Comparison of ENCODE assay signal across 14 cellular contexts in the genomic region with DNA sequence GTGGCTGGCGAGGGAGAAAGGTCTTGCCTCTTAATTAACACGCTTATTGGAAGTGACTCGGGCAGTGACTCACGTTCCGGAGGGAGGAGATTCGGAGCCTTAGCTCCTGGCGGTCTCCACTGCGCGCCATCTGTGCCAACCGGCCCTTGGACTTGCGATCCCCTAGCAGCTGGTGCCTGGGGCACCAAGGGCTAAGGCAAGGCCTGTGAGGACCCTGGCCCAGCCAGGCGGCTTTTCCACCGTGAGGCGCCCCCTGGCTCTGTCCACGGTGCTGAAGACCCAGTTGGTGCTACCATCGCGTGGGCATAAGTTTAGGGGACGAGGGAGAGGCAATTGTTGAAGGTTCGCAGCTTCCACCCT. TPM values are rescaled to one million over a fixed set of nuclear protein-coding genes. Genes with fewer than 3 reads are reported as not detected.
A peak's percentile ranks its signal among the peaks of the same experiment; 100 is the strongest.
DNase-seq lines count a peak whose midpoint lies in the region; ATAC-seq, FAIRE-seq and TF ChIP-seq lines count a peak whose summit lies in the region.
"Had no signal": no experiment of that assay in that cellular context is flagged by ENCODE, and none has a peak within 500 bp of the region (broad histone marks: within the 10 kb centered on the region; RNA-seq: fewer than 3 reads in every experiment).

No MANE protein-coding gene starts in this region.

- no peak for FAIRE-seq in small intestine (lab: Jason Lieb, UNC)

- H3K4me1 ChIP-seq in small intestine (ENCODE audit: control insufficient read depth in 2 of 2, insufficient read depth in 1 of 2, low read depth in 1 of 2, low read length in 1 of 2): peaks cover 0 to 3% of the 10 kb centered on the region in 2 donors

- ATAC-seq in HG03175 (IDR thresholded peaks at IDR 0.05; ENCODE audit: unreplicated experiment): no peak

- in situ Hi-C loops in GM13977 (cut with MboI; ENCODE audit: low pct_unique_long_range_greater_than_20kb, low sequenced_read_pairs, unreplicated experiment): no loop called here

- no peak overlapping the region for H3K4me3 ChIP-seq in small intestine (ENCODE audit: low read depth in 1 of 2, low read length in 2 of 2)
- H3K4me3 ChIP-seq: thyroid gland had no signal

- no peaks in the 10 kb centered on the region for H3K9me3 ChIP-seq in small intestine (ENCODE audit: control insufficient read depth, low read depth)
- H3K9me3 ChIP-seq: thyroid gland had no signal

- no peak overlapping the region for H3K27ac ChIP-seq in small intestine (ENCODE audit: low read depth in 1 of 2, low read length in 1 of 2)
- H3K27ac ChIP-seq: brain microvascular endothelial cell, thyroid gland had no signal

- peaks cover 0 to 35% of the 10 kb centered on the region in 2 donors for H3K27me3 ChIP-seq in small intestine (ENCODE audit: control insufficient read depth in 2 of 2, insufficient read depth in 2 of 2, low read length in 2 of 2)

- no peak for TF ChIP-seq CTCF in GM13977 (IDR thresholded peaks at IDR 0.05; ENCODE audit: extremely low read depth, insufficient read depth, missing control alignments)

- no peaks in the 10 kb centered on the region for H3K36me3 ChIP-seq in small intestine (ENCODE audit: control insufficient read depth in 2 of 2, insufficient read depth in 2 of 2, low read length in 2 of 2)
- H3K36me3 ChIP-seq: brain microvascular endothelial cell, thyroid gland had no signal

- peak; percentile 15 for DNase-seq in activated CD8-positive, alpha-beta memory T cell treated with anti-CD3 and anti-CD28 coated beads, Interleukin-2, amount 50 U/mL, for 4 hours
- no peak for DNase-seq in activated CD8-positive, alpha-beta memory T cell treated with anti-CD3 and anti-CD28 coated beads for 24 hours
- DNase-seq in NCI-H524 treated with DMSO at 0.1 percent for 48 hours (lab: John Stamatoyannopoulos, UW) (peak; percentile 65), fibroblast of gingiva (ENCODE audit: low read depth) (peak; percentile 27), renal cortical epithelial cell (ENCODE audit: low read depth) (peak; percentile 9), small intestine (no peak), GM13977 (ENCODE audit: low spot score) (no peak)
- DNase-seq: brain microvascular endothelial cell; CD4-positive, CD25-positive, alpha-beta regulatory T cell; kidney glomerular epithelial cell; NCI-H2029; T1000; thyroid gland had no signal

- WGBS in small intestine, 3 donors: 5 to 17% (median 11%) methylated on average over 18 to 19 of the region's 19 CpGs

RNA-seq across cellular contexts. Expression of a gene that starts 1.3 kb away (rescaled TPM):
- not detected in 2 replicates for total RNA-seq in renal cortical epithelial cell
- under 1 TPM in 2 of 3 donors, not detected in 1; 0.18 to 0.54 TPM for polyA plus RNA-seq in small intestine
- polyA plus RNA-seq: CD4-positive, CD25-positive, alpha-beta regulatory T cell had no signal

Comparison
In these comparisons a context has a peak if more than half of its experiments do, and no peak if none do; other contexts are left out.
1. DNase-seq: peak in activated CD8-positive, alpha-beta memory T cell treated with anti-CD3 and anti-CD28 coated beads, Interleukin-2, amount 50 U/mL, for 4 hours (single experiment), NCI-H524 treated with DMSO at 0.1 percent for 48 hours (single experiment), fibroblast of gingiva (single experiment) and renal cortical epithelial cell (single experiment); none in activated CD8-positive, alpha-beta memory T cell treated with anti-CD3 and anti-CD28 coated beads for 24 hours (single experiment), small intestine (single experiment) and GM13977 (single experiment).